In genomic region chr10:9024210-9024609, GRCh38 we compare ENCODE assay signal across 27 cellular contexts.
A peak's percentile ranks its signal among the peaks of the same experiment; 100 is the strongest.
DNase-seq lines count a peak whose midpoint lies in the region; ATAC-seq, FAIRE-seq and TF ChIP-seq lines count a peak whose summit lies in the region.
"Had no signal": no experiment of that assay in that cellular context is flagged by ENCODE, and none has a peak within 500 bp of the region (broad histone marks: within the 10 kb centered on the region; RNA-seq: fewer than 3 reads in every experiment).

No MANE protein-coding gene starts in this region.

- no peaks in the 10 kb centered on the region for H3K79me2 ChIP-seq in endothelial cell of umbilical vein (ENCODE audit: control insufficient read depth, insufficient read depth, low read length)
- H3K79me2 ChIP-seq: parathyroid adenoma had no signal

- no TSS peak for BruUV-seq in endothelial cell of umbilical vein (replicated peaks; lab: Mats Ljungman, UMichigan)

- in situ Hi-C loops in gastrocnemius medialis (cut with MboI; ENCODE audit: low sequenced_read_pairs in 4 of 4) = no loop called here

- H3K4me3 ChIP-seq in endothelial cell of umbilical vein (replicated peaks in 1 of 3; ENCODE audit: insufficient read depth in 1 of 3, low read depth in 1 of 3, low read length in 3 of 3) (no peak overlapping the region), gastrocnemius medialis (no peak overlapping the region)
- H3K4me3 ChIP-seq: HAP-1, right atrium auricular region, spleen, upper lobe of left lung had no signal

- H3K27me3 ChIP-seq in endothelial cell of umbilical vein (ENCODE audit: control insufficient read depth in 2 of 2, insufficient read depth in 2 of 2, low read length in 2 of 2) (no peaks in the 10 kb centered on the region), gastrocnemius medialis (no peaks in the 10 kb centered on the region)
- H3K27me3 ChIP-seq: right atrium auricular region, spleen, upper lobe of left lung had no signal

- TF ChIP-seq CTCF in RWPE1 (conservative IDR thresholded peaks at IDR 0.05; ENCODE audit: low read depth) (no peak), endothelial cell of umbilical vein (IDR thresholded peaks at IDR 0.05; ENCODE audit: extremely low read depth in 1 of 2, insufficient read depth in 1 of 2, low read depth in 1 of 2, low read length in 2 of 2) (no peak), gastrocnemius medialis (IDR thresholded peaks at IDR 0.05 in 4 of 5, conservative IDR thresholded peaks at IDR 0.05 in 1 of 5) (no peak)

- no peaks in the 10 kb centered on the region for H3K9me3 ChIP-seq in endothelial cell of umbilical vein (replicated peaks; ENCODE audit: control insufficient read depth, insufficient read depth, low read length)
- H3K9me3 ChIP-seq in gastrocnemius medialis = no peaks in the 10 kb centered on the region
- H3K9me3 ChIP-seq: HAP-1, right atrium auricular region, spleen, upper lobe of left lung had no signal

- no peak for FAIRE-seq in endothelial cell of umbilical vein (lab: Jason Lieb, UNC)
- FAIRE-seq: colon, D721Med had no signal

- peaks cover 5 to 12% of the 10 kb centered on the region in 2 donors for H3K36me3 Mint-ChIP-seq in activated naive CD4-positive, alpha-beta T cell treated with anti-CD3 and anti-CD28 coated beads, Interleukin-2, amount 50 U/mL, for 72 hours

- H3K27ac ChIP-seq in RWPE1 = no peak overlapping the region
- H3K27ac ChIP-seq in endothelial cell of umbilical vein (ENCODE audit: insufficient read depth, low read depth, low read length) = no peak overlapping the region
- no peak overlapping the region for H3K27ac ChIP-seq in gastrocnemius medialis
- H3K27ac ChIP-seq: C4-2B, KMS-11, parathyroid adenoma, right atrium auricular region, spleen, upper lobe of left lung had no signal

- H4K20me1 ChIP-seq in endothelial cell of umbilical vein (replicated peaks; ENCODE audit: control insufficient read depth, extremely low read depth, insufficient read depth, low read length) = no peaks in the 10 kb centered on the region

- no peak for DNase-seq in activated naive CD4-positive, alpha-beta T cell treated with anti-CD3 and anti-CD28 coated beads, Interleukin-2, amount 50 U/mL, for 72 hours (ENCODE audit: low spot score in 2 of 2)
- no peak for DNase-seq in activated naive CD4-positive, alpha-beta T cell treated with Interleukin-2 at 50 U/mL for 16 hours
- peak; percentile 23 for DNase-seq in RWPE1 (ENCODE audit: low spot score)
- DNase-seq in endothelial cell of umbilical vein (ENCODE audit: low read depth, low spot score) = peak; percentile 14
- no peak for DNase-seq in stimulated activated naive CD8-positive, alpha-beta T cell treated with anti-CD3 and anti-CD28 coated beads, Interleukin-15, amount 100 ng/mL, for 72 hours
- no peak for DNase-seq in gastrocnemius medialis
- no peak for DNase-seq in NCI-H2107 treated with DMSO at 0.1 percent for 48 hours (lab: John Stamatoyannopoulos, UW; ENCODE audit: unreplicated experiment)
- DNase-seq in cerebellum (ENCODE audit: low spot score) = no peak
- DNase-seq: activated CD4-positive, alpha-beta T cell treated with anti-CD3 and anti-CD28 coated beads, Interleukin-2, amount 50 U/mL, for 1 hour; activated CD8-positive, alpha-beta memory T cell treated with anti-CD3 and anti-CD28 coated beads, Interleukin-2, amount 50 U/mL, for 4 hours; amniotic stem cell; effector CD4-positive, alpha-beta T cell; left colon; NCI-H1436; NCI-H82; spleen; stimulated activated CD4-positive, alpha-beta T cell treated with anti-CD3 and anti-CD28 coated beads, Interleukin-2, amount 100 ng/mL, for 48 hours; upper lobe of left lung had no signal

- peak overlapping the region; percentile 29 for H2AFZ ChIP-seq in endothelial cell of umbilical vein (ENCODE audit: low read depth, low read length)
- H2AFZ ChIP-seq: parathyroid adenoma had no signal

- peak overlapping the region in 1 of 2 donors; percentile 64 for H3K27ac Mint-ChIP-seq in activated naive CD4-positive, alpha-beta T cell treated with anti-CD3 and anti-CD28 coated beads, Interleukin-2, amount 50 U/mL, for 72 hours
- no peak overlapping the region for H3K27ac Mint-ChIP-seq in stimulated activated naive CD8-positive, alpha-beta T cell treated with anti-CD3 and anti-CD28 coated beads, Interleukin-15, amount 100 ng/mL, for 72 hours

- peaks cover 30% of the 10 kb centered on the region for H3K4me1 Mint-ChIP-seq in stimulated activated naive CD8-positive, alpha-beta T cell treated with anti-CD3 and anti-CD28 coated beads, Interleukin-15, amount 100 ng/mL, for 72 hours

- POLR2A ChIA-PET in RWPE1 (lab: Yijun Ruan, JAX; ENCODE audit: low non-redundant PET) (no interaction called here), endothelial cell of umbilical vein (lab: Charles Lee) (no interaction called here)

- H3K4me2 ChIP-seq in endothelial cell of umbilical vein (ENCODE audit: insufficient read depth, low read length) = no peak overlapping the region
- H3K4me2 ChIP-seq: KMS-11 had no signal

- no peak overlapping the region for H3K9ac ChIP-seq in endothelial cell of umbilical vein (replicated peaks; ENCODE audit: extremely low read depth, insufficient read depth, low read length)
- H3K9ac ChIP-seq: KMS-11, parathyroid adenoma had no signal

- peaks cover 0 to 10% of the 10 kb centered on the region in 2 donors for H3K9me3 Mint-ChIP-seq in activated naive CD4-positive, alpha-beta T cell treated with anti-CD3 and anti-CD28 coated beads, Interleukin-2, amount 50 U/mL, for 72 hours
- H3K9me3 Mint-ChIP-seq in stimulated activated naive CD8-positive, alpha-beta T cell treated with anti-CD3 and anti-CD28 coated beads, Interleukin-15, amount 100 ng/mL, for 72 hours = no peaks in the 10 kb centered on the region

- peak overlapping the region in 1 of 2 donors; percentile 11 for H3K4me3 Mint-ChIP-seq in stimulated activated naive CD8-positive, alpha-beta T cell treated with anti-CD3 and anti-CD28 coated beads, Interleukin-15, amount 100 ng/mL, for 72 hours

- dilution Hi-C loops in endothelial cell of umbilical vein (cut with MboI; ENCODE audit: extremely low pct_ligation_motif_present, low sequenced_read_pairs) = no loop called here

- ATAC-seq in activated naive CD4-positive, alpha-beta T cell treated with anti-CD3 and anti-CD28 coated beads, Interleukin-2, amount 50 U/mL, for 72 hours = peak; percentile 80 to 93
- peak; percentile 78 for ATAC-seq in stimulated activated naive CD8-positive, alpha-beta T cell treated with anti-CD3 and anti-CD28 coated beads, Interleukin-15, amount 100 ng/mL, for 72 hours
- no peak for ATAC-seq in gastrocnemius medialis
- ATAC-seq: left colon, Right ventricle myocardium inferior, SK-N-SH treated with all-trans-retinoic acid at 6 μM for 48 hours had no signal

- H3K4me1 ChIP-seq in endothelial cell of umbilical vein (ENCODE audit: control insufficient read depth, extremely low read depth, insufficient read depth, low read length) (no peaks in the 10 kb centered on the region), gastrocnemius medialis (no peaks in the 10 kb centered on the region)
- H3K4me1 ChIP-seq: HAP-1, right atrium auricular region, spleen, upper lobe of left lung had no signal

- TF ChIP-seq POLR2A in endothelial cell of umbilical vein (IDR thresholded peaks at IDR 0.05; ENCODE audit: low read depth, low read length) = no peak
- no peak for TF ChIP-seq POLR2A in gastrocnemius medialis (IDR thresholded peaks at IDR 0.05)

- intact Hi-C loops in endothelial cell of umbilical vein (cut with micrococcal nuclease) (no loop called here), gastrocnemius medialis (cut with DNase I; ENCODE audit: low total_unique reads) (no loop called here)

- peaks cover 7% of the 10 kb centered on the region for H3K27me3 Mint-ChIP-seq in stimulated activated naive CD8-positive, alpha-beta T cell treated with anti-CD3 and anti-CD28 coated beads, Interleukin-15, amount 100 ng/mL, for 72 hours

- CTCF ChIA-PET in RWPE1 (lab: Yijun Ruan, JAX) (interaction anchor here (1.0 kb wide), 1 partner anchor 12 kb away, joined by 3 read pairs; no protein-coding TSS in a partner anchor), endothelial cell of umbilical vein (lab: Charles Lee) (no interaction called here)

- no peaks in the 10 kb centered on the region for H3K9me1 ChIP-seq in endothelial cell of umbilical vein (replicated peaks; ENCODE audit: control insufficient read depth, extremely low read depth, insufficient read depth, low read length)

- no peaks in the 10 kb centered on the region for H3K36me3 ChIP-seq in endothelial cell of umbilical vein (ENCODE audit: control insufficient read depth in 2 of 2, extremely low read depth in 1 of 2, insufficient read depth in 2 of 2, low read length in 2 of 2)
- H3K36me3 ChIP-seq in gastrocnemius medialis = no peaks in the 10 kb centered on the region
- H3K36me3 ChIP-seq: HAP-1, right atrium auricular region, spleen, upper lobe of left lung had no signal

TF ChIP-seq in endothelial cell of umbilical vein, 7 proteins besides CTCF, POLR2A, EP300 and RAD21:
- TF ChIP-seq FOS (IDR thresholded peaks at IDR 0.05; ENCODE audit: borderline replicate concordance, insufficient read depth, low read length) (peak; percentile 72), JUN (IDR thresholded peaks at IDR 0.05; ENCODE audit: borderline replicate concordance, insufficient read depth, insufficient read length, low read depth) (peak; percentile 21), EZH2 (IDR thresholded peaks at IDR 0.05; ENCODE audit: borderline replicate concordance, low read depth, low read length, severe bottlenecking) (no peak)
TF ChIP-seq in endothelial cell of umbilical vein: peak in this region for 2.

Comparison
In these comparisons a context has a peak if more than half of its experiments do, and no peak if none do; other contexts are left out.
1. ATAC-seq: peak in activated naive CD4-positive, alpha-beta T cell treated with anti-CD3 and anti-CD28 coated beads, Interleukin-2, amount 50 U/mL, for 72 hours (2 of 2) and stimulated activated naive CD8-positive, alpha-beta T cell treated with anti-CD3 and anti-CD28 coated beads, Interleukin-15, amount 100 ng/mL, for 72 hours (single experiment); none in gastrocnemius medialis (0 of 2).
2. DNase-seq: peak in RWPE1 (single experiment) and endothelial cell of umbilical vein (single experiment); none in activated naive CD4-positive, alpha-beta T cell treated with anti-CD3 and anti-CD28 coated beads, Interleukin-2, amount 50 U/mL, for 72 hours (0 of 2), activated naive CD4-positive, alpha-beta T cell treated with Interleukin-2 at 50 U/mL for 16 hours (single experiment), stimulated activated naive CD8-positive, alpha-beta T cell treated with anti-CD3 and anti-CD28 coated beads, Interleukin-15, amount 100 ng/mL, for 72 hours (0 of 2), gastrocnemius medialis (0 of 2), NCI-H2107 treated with DMSO at 0.1 percent for 48 hours (single experiment) and cerebellum (single experiment).